7 cellular contexts compared by ENCODE assay signal in the genomic region with DNA sequence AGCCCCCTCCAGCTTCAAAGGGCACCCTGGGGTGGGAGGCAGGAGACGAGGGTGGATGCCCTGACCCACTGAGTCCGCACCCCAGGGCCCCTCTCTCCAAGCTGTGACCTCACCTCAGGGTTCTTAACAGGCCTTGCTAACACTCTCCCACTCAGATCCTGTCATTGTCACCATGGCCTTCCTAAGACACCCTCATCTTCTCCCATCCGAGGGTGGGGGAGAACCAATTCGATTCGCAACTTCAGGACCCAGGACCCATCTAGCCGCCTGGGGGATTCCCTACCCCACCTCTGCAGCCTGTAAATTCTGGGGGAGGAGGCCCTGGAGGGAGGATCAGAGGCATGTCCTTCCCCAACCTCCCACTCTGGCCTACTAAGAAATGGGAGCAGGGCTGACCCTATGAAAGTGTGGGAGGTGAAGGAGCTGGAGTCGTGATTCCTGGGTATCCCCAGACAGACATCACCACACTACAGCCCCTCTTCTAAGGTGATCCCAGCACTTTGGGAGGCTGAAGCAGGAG.
DNase-seq lines count a peak whose midpoint lies in the region; ATAC-seq and TF ChIP-seq lines count a peak whose summit lies in the region.

No MANE protein-coding gene starts in this region.

- DNase-seq in coronary artery (ENCODE audit: low spot score) (no peak), AG08396 (ENCODE audit: low spot score) (no peak), NCI-H146 (lab: John Stamatoyannopoulos, UW) (no peak)

- peak overlapping the region; percentile 19 for H3K4me3 ChIP-seq in coronary artery
- peak overlapping the region in 1 of 7 experiments; percentile 3 for H3K4me3 ChIP-seq in skin epidermis

- peak; percentile 18 for ATAC-seq in GM19452 (IDR thresholded peaks at IDR 0.05; ENCODE audit: unreplicated experiment)
- ATAC-seq in HG03135 (IDR thresholded peaks at IDR 0.05; ENCODE audit: unreplicated experiment), result peak; percentile 32
- ATAC-seq in GM18868 (IDR thresholded peaks at IDR 0.05; ENCODE audit: unreplicated experiment), result no peak

- no peak for TF ChIP-seq CTCF in coronary artery (IDR thresholded peaks at IDR 0.05)

- H3K27ac ChIP-seq in coronary artery (peak overlapping the region; percentile 39 to 75), skin epidermis (peak overlapping the region in 20 of 21 experiments; percentile 5 to 84 (median 64))
